Comparison of ENCODE assay signal across 1 cellular context in genomic region chr5:2802693-2803365, GRCh38.
TF ChIP-seq lines count a peak whose summit lies in the region.

No MANE protein-coding gene starts in this region.

TF ChIP-seq in HepG2, 621 proteins besides CTCF, POLR2A, EP300 and RAD21 (continued from another document):
- TF ChIP-seq ZMAT5 (CRISPR knock-in tag; IDR thresholded peaks at IDR 0.05; ENCODE audit: borderline replicate concordance, low read depth) (no peak), TAF15 (IDR thresholded peaks at IDR 0.05; ENCODE audit: low read depth, low read length, poor library complexity, severe bottlenecking) (no peak), ZSCAN25 (CRISPR knock-in tag; IDR thresholded peaks at IDR 0.05) (no peak), ZNF569 (CRISPR knock-in tag; IDR thresholded peaks at IDR 0.05; ENCODE audit: borderline replicate concordance) (no peak), TRAFD1 (CRISPR knock-in tag; IDR thresholded peaks at IDR 0.05; ENCODE audit: borderline replicate concordance) (no peak), ZNF775 (CRISPR knock-in tag; IDR thresholded peaks at IDR 0.05; ENCODE audit: borderline replicate concordance) (no peak), BCL6 (CRISPR knock-in tag; IDR thresholded peaks at IDR 0.05) (peak; percentile 34; the same call in 1 of the 2 replicates), REST (IDR thresholded peaks at IDR 0.05; ENCODE audit: borderline replicate concordance in 1 of 2, low read depth in 1 of 2, low read length in 2 of 2) (no peak), PHF21A (CRISPR knock-in tag; IDR thresholded peaks at IDR 0.05) (no peak), ZNF331 (CRISPR knock-in tag; IDR thresholded peaks at IDR 0.05) (no peak), GFI1 (CRISPR knock-in tag; IDR thresholded peaks at IDR 0.05; ENCODE audit: borderline replicate concordance) (no peak), FOXK2 (IDR thresholded peaks at IDR 0.05) (no peak), HHEX (CRISPR knock-in tag; IDR thresholded peaks at IDR 0.05) (0 out of 2 replicates have a peak, but pooled peaks have one; percentile 12), THAP7 (CRISPR knock-in tag; IDR thresholded peaks at IDR 0.05) (no peak), ZNF598 (CRISPR knock-in tag; IDR thresholded peaks at IDR 0.05; ENCODE audit: borderline replicate concordance) (no peak), MIER2 (CRISPR knock-in tag; IDR thresholded peaks at IDR 0.05) (no peak), ZNF879 (CRISPR knock-in tag; IDR thresholded peaks at IDR 0.05) (no peak), POLR2G (IDR thresholded peaks at IDR 0.05; ENCODE audit: low read depth, low read length) (no peak), MAX (IDR thresholded peaks at IDR 0.05) (peak; percentile 43; the same call in 1 of the 2 replicates)
- TF ChIP-seq, protein P1, sequence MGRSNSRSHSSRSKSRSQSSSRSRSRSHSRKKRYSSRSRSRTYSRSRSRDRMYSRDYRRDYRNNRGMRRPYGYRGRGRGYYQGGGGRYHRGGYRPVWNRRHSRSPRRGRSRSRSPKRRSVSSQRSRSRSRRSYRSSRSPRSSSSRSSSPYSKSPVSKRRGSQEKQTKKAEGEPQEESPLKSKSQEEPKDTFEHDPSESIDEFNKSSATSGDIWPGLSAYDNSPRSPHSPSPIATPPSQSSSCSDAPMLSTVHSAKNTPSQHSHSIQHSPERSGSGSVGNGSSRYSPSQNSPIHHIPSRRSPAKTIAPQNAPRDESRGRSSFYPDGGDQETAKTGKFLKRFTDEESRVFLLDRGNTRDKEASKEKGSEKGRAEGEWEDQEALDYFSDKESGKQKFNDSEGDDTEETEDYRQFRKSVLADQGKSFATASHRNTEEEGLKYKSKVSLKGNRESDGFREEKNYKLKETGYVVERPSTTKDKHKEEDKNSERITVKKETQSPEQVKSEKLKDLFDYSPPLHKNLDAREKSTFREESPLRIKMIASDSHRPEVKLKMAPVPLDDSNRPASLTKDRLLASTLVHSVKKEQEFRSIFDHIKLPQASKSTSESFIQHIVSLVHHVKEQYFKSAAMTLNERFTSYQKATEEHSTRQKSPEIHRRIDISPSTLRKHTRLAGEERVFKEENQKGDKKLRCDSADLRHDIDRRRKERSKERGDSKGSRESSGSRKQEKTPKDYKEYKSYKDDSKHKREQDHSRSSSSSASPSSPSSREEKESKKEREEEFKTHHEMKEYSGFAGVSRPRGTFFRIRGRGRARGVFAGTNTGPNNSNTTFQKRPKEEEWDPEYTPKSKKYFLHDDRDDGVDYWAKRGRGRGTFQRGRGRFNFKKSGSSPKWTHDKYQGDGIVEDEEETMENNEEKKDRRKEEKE (IDR thresholded peaks at IDR 0.05): no peak
- TF ChIP-seq, protein P2, sequence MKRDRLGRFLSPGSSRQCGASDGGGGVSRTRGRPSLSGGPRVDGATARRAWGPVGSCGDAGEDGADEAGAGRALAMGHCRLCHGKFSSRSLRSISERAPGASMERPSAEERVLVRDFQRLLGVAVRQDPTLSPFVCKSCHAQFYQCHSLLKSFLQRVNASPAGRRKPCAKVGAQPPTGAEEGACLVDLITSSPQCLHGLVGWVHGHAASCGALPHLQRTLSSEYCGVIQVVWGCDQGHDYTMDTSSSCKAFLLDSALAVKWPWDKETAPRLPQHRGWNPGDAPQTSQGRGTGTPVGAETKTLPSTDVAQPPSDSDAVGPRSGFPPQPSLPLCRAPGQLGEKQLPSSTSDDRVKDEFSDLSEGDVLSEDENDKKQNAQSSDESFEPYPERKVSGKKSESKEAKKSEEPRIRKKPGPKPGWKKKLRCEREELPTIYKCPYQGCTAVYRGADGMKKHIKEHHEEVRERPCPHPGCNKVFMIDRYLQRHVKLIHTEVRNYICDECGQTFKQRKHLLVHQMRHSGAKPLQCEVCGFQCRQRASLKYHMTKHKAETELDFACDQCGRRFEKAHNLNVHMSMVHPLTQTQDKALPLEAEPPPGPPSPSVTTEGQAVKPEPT (CRISPR knock-in tag; IDR thresholded peaks at IDR 0.05; ENCODE audit: low read depth): no peak
- TF ChIP-seq, protein P3, sequence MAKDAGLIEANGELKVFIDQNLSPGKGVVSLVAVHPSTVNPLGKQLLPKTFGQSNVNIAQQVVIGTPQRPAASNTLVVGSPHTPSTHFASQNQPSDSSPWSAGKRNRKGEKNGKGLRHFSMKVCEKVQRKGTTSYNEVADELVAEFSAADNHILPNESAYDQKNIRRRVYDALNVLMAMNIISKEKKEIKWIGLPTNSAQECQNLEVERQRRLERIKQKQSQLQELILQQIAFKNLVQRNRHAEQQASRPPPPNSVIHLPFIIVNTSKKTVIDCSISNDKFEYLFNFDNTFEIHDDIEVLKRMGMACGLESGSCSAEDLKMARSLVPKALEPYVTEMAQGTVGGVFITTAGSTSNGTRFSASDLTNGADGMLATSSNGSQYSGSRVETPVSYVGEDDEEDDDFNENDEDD (CRISPR knock-in tag; IDR thresholded peaks at IDR 0.05; ENCODE audit: borderline replicate concordance): peak; percentile 38; the same call in 1 of the 2 replicates
